Comparison of ENCODE assay signal across 20 cellular contexts in genomic region chr2:26572589-26572988, GRCh38.
"Had no signal": no experiment of that assay in that cellular context is flagged by ENCODE, and none has a peak within 500 bp of the region (broad histone marks: within the 10 kb centered on the region; RNA-seq: fewer than 3 reads in every experiment).

No MANE protein-coding gene starts in this region.

- H3K4me1 ChIP-seq: heart right ventricle, thyroid gland had no signal

- H3K27me3 ChIP-seq: thyroid gland had no signal

- H3K4me3 Mint-ChIP-seq: activated CD4-positive, alpha-beta T cell treated with anti-CD3 and anti-CD28 coated beads for 36 hours; activated naive CD8-positive, alpha-beta T cell treated with anti-CD3 and anti-CD28 coated beads for 36 hours; immature natural killer cell; naive B cell; neural crest cell; stimulated activated naive CD8-positive, alpha-beta T cell treated with anti-CD3 and anti-CD28 coated beads, Interleukin-15, Interleukin-2, amounts not matched to agents 100 ng/mL and 50 ng/mL, for 24 hours had no signal

- H3K27ac Mint-ChIP-seq: activated CD4-positive, alpha-beta T cell treated with anti-CD3 and anti-CD28 coated beads for 36 hours; activated naive CD8-positive, alpha-beta T cell treated with anti-CD3 and anti-CD28 coated beads for 36 hours; immature natural killer cell; naive B cell; stimulated activated naive CD8-positive, alpha-beta T cell treated with anti-CD3 and anti-CD28 coated beads, Interleukin-15, Interleukin-2, amounts not matched to agents 100 ng/mL and 50 ng/mL, for 24 hours had no signal

- H3K4me3 ChIP-seq: heart right ventricle, thyroid gland had no signal

- H3K27ac ChIP-seq: epithelial cell of prostate, heart right ventricle, thyroid gland had no signal

- ATAC-seq: activated CD4-positive, alpha-beta T cell treated with anti-CD3 and anti-CD28 coated beads for 36 hours; heart right ventricle had no signal

- DNase-seq: activated CD4-positive, alpha-beta T cell treated with anti-CD3 and anti-CD28 coated beads for 36 hours; activated CD4-positive, alpha-beta T cell treated with anti-CD3 and anti-CD28 coated beads, Interleukin-2, amount 50 U/mL, for 48 hours; activated CD8-positive, alpha-beta memory T cell treated with anti-CD3 and anti-CD28 coated beads, Interleukin-2, amount 50 U/mL, for 48 hours; activated naive CD4-positive, alpha-beta T cell treated with Interleukin-2 at 50 U/mL for 16 hours; activated naive CD8-positive, alpha-beta T cell treated with anti-CD3 and anti-CD28 coated beads for 36 hours; activated T-cell treated with anti-CD3 and anti-CD28 coated beads, Interleukin-2, amount 50 U/mL, for 48 hours; amygdala; cerebellar nuclear complex; cortex of kidney; heart right ventricle; immature natural killer cell; mesenchymal stem cell; naive B cell; stimulated activated CD4-positive, alpha-beta T cell treated with anti-CD3 and anti-CD28 coated beads, Interleukin-12 subunit alpha, Interleukin-12 subunit beta, amount 100 ng/mL, for 4 hours; substantia nigra; T-helper 9 cell; thyroid gland had no signal

- H3K9me3 Mint-ChIP-seq: activated naive CD8-positive, alpha-beta T cell treated with anti-CD3 and anti-CD28 coated beads for 36 hours; immature natural killer cell; naive B cell; neural crest cell; stimulated activated naive CD8-positive, alpha-beta T cell treated with anti-CD3 and anti-CD28 coated beads, Interleukin-15, Interleukin-2, amounts not matched to agents 100 ng/mL and 50 ng/mL, for 24 hours had no signal

- H3K4me1 Mint-ChIP-seq: activated CD4-positive, alpha-beta T cell treated with anti-CD3 and anti-CD28 coated beads for 36 hours had no signal

- H3K36me3 Mint-ChIP-seq: activated naive CD8-positive, alpha-beta T cell treated with anti-CD3 and anti-CD28 coated beads for 36 hours; immature natural killer cell; naive B cell had no signal

- H3K9me3 ChIP-seq: heart right ventricle, thyroid gland had no signal

- H3K36me3 ChIP-seq: heart right ventricle, thyroid gland had no signal
